Comparison of ENCODE assay signal across 18 cellular contexts in the genomic region with DNA sequence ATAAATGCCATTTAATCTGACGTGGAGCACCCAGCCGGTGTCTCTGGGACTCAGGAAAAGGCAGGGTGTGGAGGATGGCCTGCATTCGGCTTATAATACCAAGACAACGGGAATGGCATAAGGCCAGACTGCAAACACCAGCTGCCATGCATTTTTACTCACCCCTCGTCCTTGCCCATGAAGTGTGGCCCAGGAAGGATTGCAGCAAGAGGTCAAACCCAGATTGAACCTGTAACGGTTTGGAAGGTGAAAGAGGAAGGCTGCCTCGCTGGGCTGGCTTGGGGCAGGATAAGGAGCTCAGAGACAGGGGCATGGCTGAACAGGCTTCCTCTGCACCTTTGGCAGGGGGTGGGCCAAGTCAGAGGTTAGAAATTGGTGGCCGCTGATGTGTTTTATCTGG.
"Had no signal": no experiment of that assay in that cellular context is flagged by ENCODE, and none has a peak within 500 bp of the region (broad histone marks: within the 10 kb centered on the region; RNA-seq: fewer than 3 reads in every experiment).

No MANE protein-coding gene starts in this region.

- H3K36me3 ChIP-seq: esophagus muscularis mucosa, gastroesophageal sphincter, heart right ventricle, left lung, prostate gland, right atrium auricular region, transverse colon had no signal

- H3K9me3 ChIP-seq: esophagus muscularis mucosa, gastroesophageal sphincter, heart right ventricle, left lung, prostate gland, right atrium auricular region, transverse colon had no signal

- H3K4me1 Mint-ChIP-seq: activated CD4-positive, alpha-beta T cell treated with anti-CD3 and anti-CD28 coated beads, Interleukin-2, amount 10 ng/mL, durations not matched to agents 24 days and 14 days had no signal

- H3K27me3 ChIP-seq: right atrium auricular region had no signal

- H3K4me3 ChIP-seq: esophagus muscularis mucosa, gastroesophageal sphincter, left lung, prostate gland, right atrium auricular region, transverse colon had no signal

- H3K4me1 ChIP-seq: gastroesophageal sphincter, left lung, prostate gland, right atrium auricular region, transverse colon had no signal

- H3K27ac Mint-ChIP-seq: activated CD4-positive, alpha-beta T cell treated with anti-CD3 and anti-CD28 coated beads, Interleukin-2, amount 10 ng/mL, durations not matched to agents 24 days and 14 days; activated CD8-positive, alpha-beta T cell treated with anti-CD3 and anti-CD28 coated beads for 36 hours; activated naive CD4-positive, alpha-beta T cell treated with anti-CD3 and anti-CD28 coated beads, Interleukin-2, amount 50 U/mL, for 24 hours; activated T-cell treated with anti-CD3 and anti-CD28 coated beads, Interleukin-2, amount 50 U/mL, for 24 hours; nephron progenitor cell had no signal

- H3K4me3 Mint-ChIP-seq: activated CD4-positive, alpha-beta T cell treated with anti-CD3 and anti-CD28 coated beads, Interleukin-2, amount 10 ng/mL, durations not matched to agents 24 days and 14 days; activated CD8-positive, alpha-beta T cell treated with anti-CD3 and anti-CD28 coated beads for 36 hours; activated naive CD4-positive, alpha-beta T cell treated with anti-CD3 and anti-CD28 coated beads, Interleukin-2, amount 50 U/mL, for 24 hours; activated T-cell treated with anti-CD3 and anti-CD28 coated beads, Interleukin-2, amount 50 U/mL, for 24 hours; nephron progenitor cell had no signal

- ATAC-seq: activated CD8-positive, alpha-beta T cell treated with anti-CD3 and anti-CD28 coated beads for 36 hours; gastroesophageal sphincter; heart right ventricle; left lung; stimulated activated naive CD8-positive, alpha-beta T cell treated with anti-CD3 and anti-CD28 coated beads, Interleukin-15, Interleukin-2, amounts not matched to agents 100 U/mL and 50 U/mL, for 24 hours had no signal

- DNase-seq: activated CD4-positive, alpha-beta T cell treated with anti-CD3 and anti-CD28 coated beads, Interleukin-2, amount 10 ng/mL, durations not matched to agents 24 days and 14 days; activated CD4-positive, CD25-positive, alpha-beta regulatory T cell; activated CD8-positive, alpha-beta T cell treated with anti-CD3 and anti-CD28 coated beads for 36 hours; activated T-cell treated with anti-CD3 and anti-CD28 coated beads, Interleukin-2, amount 50 U/mL, for 24 hours; effector memory CD4-positive, alpha-beta T cell; heart right ventricle; left lung; mammary epithelial cell; nephron progenitor cell; stimulated activated CD4-positive, alpha-beta T cell treated with anti-CD3 and anti-CD28 coated beads, Interleukin-2, amount 100 ng/mL, for 24 hours; stimulated activated naive CD8-positive, alpha-beta T cell treated with anti-CD3 and anti-CD28 coated beads, Interleukin-15, Interleukin-2, amounts not matched to agents 100 U/mL and 50 U/mL, for 24 hours; substantia nigra; transverse colon had no signal

- H3K27ac ChIP-seq: esophagus muscularis mucosa, gastroesophageal sphincter, heart right ventricle, left lung, prostate gland, right atrium auricular region, transverse colon had no signal

- H3K36me3 Mint-ChIP-seq: activated naive CD4-positive, alpha-beta T cell treated with anti-CD3 and anti-CD28 coated beads, Interleukin-2, amount 50 U/mL, for 24 hours had no signal

- H3K9me3 Mint-ChIP-seq: activated CD4-positive, alpha-beta T cell treated with anti-CD3 and anti-CD28 coated beads, Interleukin-2, amount 10 ng/mL, durations not matched to agents 24 days and 14 days; activated CD8-positive, alpha-beta T cell treated with anti-CD3 and anti-CD28 coated beads for 36 hours; activated naive CD4-positive, alpha-beta T cell treated with anti-CD3 and anti-CD28 coated beads, Interleukin-2, amount 50 U/mL, for 24 hours; activated T-cell treated with anti-CD3 and anti-CD28 coated beads, Interleukin-2, amount 50 U/mL, for 24 hours; nephron progenitor cell had no signal
